In genomic region chr1:35287807-35288640, GRCh38 we compare ENCODE assay signal across 11 cellular contexts. TPM values are rescaled to one million over a fixed set of nuclear protein-coding genes. Genes with fewer than 3 reads are reported as not detected.
A peak's percentile ranks its signal among the peaks of the same experiment; 100 is the strongest.
DNase-seq lines count a peak whose midpoint lies in the region; ATAC-seq and TF ChIP-seq lines count a peak whose summit lies in the region.
"Had no signal": no experiment of that assay in that cellular context is flagged by ENCODE, and none has a peak within 500 bp of the region (broad histone marks: within the 10 kb centered on the region; RNA-seq: fewer than 3 reads in every experiment).

No MANE protein-coding gene starts in this region.

- H3K9ac ChIP-seq in PC-3 (ENCODE audit: low read length), result no peak overlapping the region

- peaks cover 0 to 16% (median 0%) of the 10 kb centered on the region in 11 donors for H3K9me3 Mint-ChIP-seq in naive thymus-derived CD4-positive, alpha-beta T cell
- H3K9me3 Mint-ChIP-seq in activated CD4-positive, alpha-beta T cell treated with anti-CD3 and anti-CD28 coated beads, Interleukin-2, amount 10 ng/mL, durations not matched to agents 24 days and 14 days, result no peaks in the 10 kb centered on the region

- no peaks in the 10 kb centered on the region for H3K27me3 Mint-ChIP-seq in naive thymus-derived CD4-positive, alpha-beta T cell
- no peaks in the 10 kb centered on the region for H3K27me3 Mint-ChIP-seq in activated CD4-positive, alpha-beta T cell treated with anti-CD3 and anti-CD28 coated beads, Interleukin-2, amount 10 ng/mL, durations not matched to agents 24 days and 14 days
- H3K27me3 Mint-ChIP-seq: T-helper 17 cell had no signal

- peaks cover 25 to 63% (median 53%) of the 10 kb centered on the region in 7 donors for H3K4me1 Mint-ChIP-seq in naive thymus-derived CD4-positive, alpha-beta T cell
- H3K4me1 Mint-ChIP-seq in activated CD4-positive, alpha-beta T cell treated with anti-CD3 and anti-CD28 coated beads, Interleukin-2, amount 10 ng/mL, durations not matched to agents 24 days and 14 days, result peaks cover 22% of the 10 kb centered on the region

- H3K4me3 Mint-ChIP-seq in naive thymus-derived CD4-positive, alpha-beta T cell, result peak overlapping the region in 7 of 10 donors; percentile 7 to 63 (median 9)
- H3K4me3 Mint-ChIP-seq in activated CD4-positive, alpha-beta T cell treated with anti-CD3 and anti-CD28 coated beads, Interleukin-2, amount 10 ng/mL, durations not matched to agents 24 days and 14 days, result no peak overlapping the region
- H3K4me3 Mint-ChIP-seq: T-helper 17 cell had no signal

- H3K4me3 ChIP-seq in PC-3 (ENCODE audit: low read length), result no peak overlapping the region
- H3K4me3 ChIP-seq in naive thymus-derived CD4-positive, alpha-beta T cell (ENCODE audit: low read length), result no peak overlapping the region
- H3K4me3 ChIP-seq in upper lobe of right lung, result no peak overlapping the region
- H3K4me3 ChIP-seq: coronary artery, ovary had no signal

- H2AFZ ChIP-seq in PC-3 (ENCODE audit: low read length), result no peak overlapping the region

- POLR2A ChIA-PET in PC-3 (lab: Charles Lee; ENCODE audit: unreplicated experiment), result interaction anchor here (0.6 to 0.7 kb wide), 2 partner anchors 12 to 444 kb away, joined by 3 to 4 read pairs; no protein-coding TSS in a partner anchor
- POLR2A ChIA-PET in naive thymus-derived CD4-positive, alpha-beta T cell (lab: Charles Lee), result no interaction called here

- ATAC-seq in PC-3, result peak; percentile 87
- no peak for ATAC-seq in naive thymus-derived CD4-positive, alpha-beta T cell
- ATAC-seq in upper lobe of right lung, result no peak
- no peak for ATAC-seq in GM19351 (IDR thresholded peaks at IDR 0.05; ENCODE audit: unreplicated experiment)
- ATAC-seq: T-helper 17 cell had no signal

- peaks cover 0 to 19% (median 15%) of the 10 kb centered on the region in 5 donors for H3K36me3 Mint-ChIP-seq in naive thymus-derived CD4-positive, alpha-beta T cell
- H3K36me3 Mint-ChIP-seq in activated CD4-positive, alpha-beta T cell treated with anti-CD3 and anti-CD28 coated beads, Interleukin-2, amount 10 ng/mL, durations not matched to agents 24 days and 14 days (ENCODE audit: low read depth), result peaks cover 14% of the 10 kb centered on the region

- H3F3A ChIP-seq in PC-3 (ENCODE audit: low read length, unreplicated experiment), result no peaks in the 10 kb centered on the region

- H3K4me1 ChIP-seq in PC-3 (ENCODE audit: insufficient read depth, low read length) (peaks cover 18% of the 10 kb centered on the region), upper lobe of right lung (peaks cover 16% of the 10 kb centered on the region)
- H3K4me1 ChIP-seq in naive thymus-derived CD4-positive, alpha-beta T cell (ENCODE audit: control insufficient read depth in 2 of 2, insufficient read depth in 2 of 2, low read length in 2 of 2), result peaks cover 0 to 17% of the 10 kb centered on the region in 2 donors

- TF ChIP-seq CTCF in PC-3 (conservative IDR thresholded peaks at IDR 0.05; ENCODE audit: low read depth, low read length), result no peak
- TF ChIP-seq CTCF in upper lobe of right lung (IDR thresholded peaks at IDR 0.05), result no peak

- H3K36me3 ChIP-seq in PC-3 (ENCODE audit: low read depth, low read length), result peaks cover 3% of the 10 kb centered on the region; the same call in 1 of the 2 replicates
- no peaks in the 10 kb centered on the region for H3K36me3 ChIP-seq in naive thymus-derived CD4-positive, alpha-beta T cell (ENCODE audit: control insufficient read depth in 2 of 3, insufficient read depth in 3 of 3, low read length in 3 of 3)
- peaks cover 4% of the 10 kb centered on the region for H3K36me3 ChIP-seq in upper lobe of right lung
- H3K36me3 ChIP-seq: ovary had no signal

- CTCF ChIA-PET in PC-3 (lab: Charles Lee), result no interaction called here
- CTCF ChIA-PET in naive thymus-derived CD4-positive, alpha-beta T cell (lab: Charles Lee), result no interaction called here

- peak overlapping the region; percentile 28 for H3K27ac ChIP-seq in PC-3 (ENCODE audit: low read length)
- H3K27ac ChIP-seq in naive thymus-derived CD4-positive, alpha-beta T cell (ENCODE audit: low read depth, low read length), result no peak overlapping the region
- H3K27ac ChIP-seq in upper lobe of right lung, result no peak overlapping the region
- H3K27ac ChIP-seq: coronary artery, ovary had no signal

- 0 out of 2 replicates have a peak, but pooled peaks cover 11% of the 10 kb centered on the region for H4K20me1 ChIP-seq in PC-3 (ENCODE audit: low read length)

- intact Hi-C loops in PC-3 (cut with micrococcal nuclease) (loop anchor here (1.0 to 10.0 kb wide), 2 partner anchors 86 to 393 kb away; no protein-coding TSS in a partner anchor), upper lobe of right lung (cut with DNase I) (no loop called here)
- intact Hi-C loops in naive thymus-derived CD4-positive, alpha-beta T cell (cut with micrococcal nuclease), result loop anchor here in 1 of 2 donors (2.0 kb wide), 1 partner anchor 19 kb away; the partner anchor contains the start of gene ZMYM4
- intact Hi-C loops in activated CD4-positive, alpha-beta T cell treated with anti-CD3 and anti-CD28 coated beads, Interleukin-2, amount 10 ng/mL, durations not matched to agents 24 days and 14 days (cut with micrococcal nuclease), result no loop called here

- H3K9me2 ChIP-seq in PC-3 (replicated peaks; ENCODE audit: low read length), result no peaks in the 10 kb centered on the region

- DNase-seq in EH (ENCODE audit: low read depth), result peak; percentile 89
- peak; percentile 31 for DNase-seq in PC-3
- peak; percentile 37 for DNase-seq in dedifferentiated amniotic fluid mesenchymal stem cell (ENCODE audit: extremely low spot score)
- DNase-seq in naive thymus-derived CD4-positive, alpha-beta T cell, result no peak
- no peak for DNase-seq in upper lobe of right lung
- DNase-seq in activated CD4-positive, alpha-beta T cell treated with anti-CD3 and anti-CD28 coated beads, Interleukin-2, amount 10 ng/mL, durations not matched to agents 24 days and 14 days, result no peak
- DNase-seq in NCI-H2227 (lab: John Stamatoyannopoulos, UW; ENCODE audit: unreplicated experiment), result no peak
- DNase-seq: ovary, T-helper 17 cell had no signal

- BruUV-seq in PC-3 (replicated peaks; lab: Mats Ljungman, UMichigan), result no TSS peak

- H3K27me3 ChIP-seq in PC-3 (ENCODE audit: low read length) (no peaks in the 10 kb centered on the region), upper lobe of right lung (no peaks in the 10 kb centered on the region)
- no peaks in the 10 kb centered on the region for H3K27me3 ChIP-seq in naive thymus-derived CD4-positive, alpha-beta T cell (ENCODE audit: control insufficient read depth in 2 of 2, insufficient read depth in 2 of 2, low read length in 2 of 2)
- H3K27me3 ChIP-seq: ovary had no signal

- H3K9me3 ChIP-seq in PC-3 (ENCODE audit: low read length), result no peaks in the 10 kb centered on the region
- H3K9me3 ChIP-seq in naive thymus-derived CD4-positive, alpha-beta T cell (ENCODE audit: control insufficient read depth in 2 of 3, low read length in 3 of 3), result no peaks in the 10 kb centered on the region
- H3K9me3 ChIP-seq in upper lobe of right lung, result no peaks in the 10 kb centered on the region
- H3K9me3 ChIP-seq: ovary had no signal

- H3K27ac Mint-ChIP-seq in naive thymus-derived CD4-positive, alpha-beta T cell, result peak overlapping the region in 7 of 9 donors; percentile 14 to 78 (median 51)
- no peak overlapping the region for H3K27ac Mint-ChIP-seq in activated CD4-positive, alpha-beta T cell treated with anti-CD3 and anti-CD28 coated beads, Interleukin-2, amount 10 ng/mL, durations not matched to agents 24 days and 14 days

- peak overlapping the region; percentile 32 for H3K4me2 ChIP-seq in PC-3 (ENCODE audit: low read length)

- H3K79me2 ChIP-seq in PC-3 (ENCODE audit: low read length), result peaks cover 56% of the 10 kb centered on the region

RNA-seq across cellular contexts. Expression of gene ZMYM4, which starts 19.5 kb away (rescaled TPM):
- total RNA-seq in PC-3 (2014; rRNA removed), result 28.5 and 31.0 TPM in 2 replicates
- 10 to 100 TPM; 32.1 to 52.9 (median 45.6) TPM for total RNA-seq in naive thymus-derived CD4-positive, alpha-beta T cell
- polyA plus RNA-seq in naive thymus-derived CD4-positive, alpha-beta T cell, result 10 to 100 TPM; 28.2 to 32.1 TPM
- 48.1 TPM for total RNA-seq in upper lobe of right lung
- 25.6 and 31.0 TPM in 2 replicates for total RNA-seq in activated CD4-positive, alpha-beta T cell treated with anti-CD3 and anti-CD28 coated beads, Interleukin-2, amount 10 ng/mL, durations not matched to agents 24 days and 14 days

Comparison
In these comparisons a context has a peak if more than half of its experiments do, and no peak if none do; other contexts are left out.
1. DNase-seq: peak in EH (single experiment), PC-3 (single experiment) and dedifferentiated amniotic fluid mesenchymal stem cell (single experiment); none in naive thymus-derived CD4-positive, alpha-beta T cell (0 of 9), upper lobe of right lung (single experiment), activated CD4-positive, alpha-beta T cell treated with anti-CD3 and anti-CD28 coated beads, Interleukin-2, amount 10 ng/mL, durations not matched to agents 24 days and 14 days (single experiment) and NCI-H2227 (single experiment).